In the genomic region with DNA sequence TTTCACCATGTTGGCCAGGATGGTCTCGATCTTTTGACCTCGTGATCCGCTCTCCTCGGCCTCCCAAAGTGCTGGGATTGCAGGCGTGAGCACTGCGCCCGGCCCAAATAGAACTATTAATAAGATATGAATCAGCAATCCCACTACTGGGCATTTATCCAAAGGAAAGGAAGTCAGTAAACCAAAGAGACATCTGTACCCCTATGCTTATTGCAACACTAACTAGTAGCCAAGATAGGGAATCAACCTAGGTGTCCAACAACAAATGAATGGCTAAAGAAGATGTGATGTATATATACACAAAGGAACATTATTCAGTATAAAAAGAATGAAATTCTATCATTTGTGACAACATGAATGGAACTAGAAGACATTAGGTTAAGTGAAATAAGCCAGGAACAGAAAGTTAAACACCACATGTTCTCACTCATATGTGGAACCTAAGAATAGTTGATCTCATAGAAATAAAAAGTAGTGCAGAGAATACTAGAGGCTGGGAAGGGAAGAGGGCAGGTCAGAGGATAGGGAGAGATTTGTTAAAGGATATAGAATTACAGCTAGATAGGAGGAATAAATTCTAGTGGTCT, we compare ENCODE assay signal across 1 cellular context.
A peak's percentile ranks its signal among the peaks of the same experiment; 100 is the strongest.
TF ChIP-seq lines count a peak whose summit lies in the region.

No MANE protein-coding gene starts in this region.

TF ChIP-seq in SK-N-SH, 30 proteins besides CTCF, POLR2A, EP300 and RAD21 (continued from another document):
- TF ChIP-seq USF2 (IDR thresholded peaks at IDR 0.05; ENCODE audit: borderline replicate concordance, low read depth, low read length) (no peak), TCF12 (IDR thresholded peaks at IDR 0.05) (peak; percentile 37; the same call in 1 of the 2 replicates)
